8 cellular contexts compared by ENCODE assay signal in genomic region chr12:92136021-92136735, GRCh38. TPM values are rescaled to one million over a fixed set of nuclear protein-coding genes. Genes with fewer than 3 reads are reported as not detected.
A peak's percentile ranks its signal among the peaks of the same experiment; 100 is the strongest.
DNase-seq lines count a peak whose midpoint lies in the region; ATAC-seq, FAIRE-seq and TF ChIP-seq lines count a peak whose summit lies in the region.

No MANE protein-coding gene starts in this region.

- TF ChIP-seq CTCF in esophagus squamous epithelium (IDR thresholded peaks at IDR 0.05), result no peak
- TF ChIP-seq CTCF in GM20000 (IDR thresholded peaks at IDR 0.05; ENCODE audit: extremely low read depth, missing control alignments), result no peak

- no peaks in the 10 kb centered on the region for H3K27me3 ChIP-seq in esophagus squamous epithelium

- H3K36me3 ChIP-seq in esophagus squamous epithelium, result peaks cover 0 to 3% (median 0%) of the 10 kb centered on the region in 3 donors

- ATAC-seq in HG03280 (IDR thresholded peaks at IDR 0.05; ENCODE audit: unreplicated experiment) (no peak), GM21381 (IDR thresholded peaks at IDR 0.05; ENCODE audit: unreplicated experiment) (no peak), GM19467 (IDR thresholded peaks at IDR 0.05; ENCODE audit: unreplicated experiment) (no peak)

- peak overlapping the region in 2 of 4 donors; percentile 90 to 98 for H3K4me3 ChIP-seq in esophagus squamous epithelium
- peak overlapping the region in 2 of 7 experiments; percentile 90 to 95 for H3K4me3 ChIP-seq in skin epidermis

- DNase-seq in GM19239 (ENCODE audit: insufficient read length, low spot score), result no peak
- peak; percentile 52 for DNase-seq in OCI-M1 (lab: John Stamatoyannopoulos, UW)
- no peak for DNase-seq in esophagus squamous epithelium (lab: John Stamatoyannopoulos, UW)
- no peak for DNase-seq in GM20000 (ENCODE audit: low spot score)

- intact Hi-C loops in esophagus squamous epithelium (cut with DNase I), result no loop called here

- no peaks in the 10 kb centered on the region for H3K9me3 ChIP-seq in esophagus squamous epithelium

- H3K4me1 ChIP-seq in esophagus squamous epithelium, result peaks cover 13 to 100% (median 47%) of the 10 kb centered on the region in 3 donors

- H3K27ac ChIP-seq in esophagus squamous epithelium, result peak overlapping the region in 3 of 4 donors; percentile 41 to 99 (median 49)
- peak overlapping the region in 17 of 21 experiments; percentile 5 to 100 (median 52) for H3K27ac ChIP-seq in skin epidermis

- 68 to 74% methylated on average over 9 of the region's 9 CpGs for WGBS in esophagus squamous epithelium, 2 donors

- peak; percentile 74 for FAIRE-seq in GM19239 (lab: Jason Lieb, UNC)

- no peak for TF ChIP-seq POLR2A in esophagus squamous epithelium (IDR thresholded peaks at IDR 0.05)

RNA-seq across cellular contexts. Expression of gene BTG1, which starts 9.5 kb away (rescaled TPM):
- 10 to 100 TPM; 18.3 to 42.7 (median 35.3) TPM for total RNA-seq in esophagus squamous epithelium
